10 cellular contexts compared by ENCODE assay signal in the genomic region with DNA sequence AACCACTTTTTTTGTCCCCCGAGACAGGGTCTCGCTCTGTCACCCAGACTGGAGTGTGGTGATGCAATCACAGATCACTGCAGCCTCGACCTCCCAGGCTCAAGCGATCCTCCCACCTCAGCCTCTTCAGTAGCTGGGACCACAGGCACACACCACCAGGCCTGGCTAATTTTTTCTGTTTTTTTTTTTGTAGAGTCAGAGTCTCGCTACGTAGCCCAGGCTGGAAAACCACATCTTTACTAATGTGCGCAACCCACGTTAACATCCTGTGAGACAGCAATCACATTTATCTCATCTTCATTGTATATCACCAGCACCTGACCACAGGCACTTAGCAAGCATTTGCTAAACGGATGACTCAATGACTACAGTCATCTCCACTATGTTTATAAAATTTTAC.
DNase-seq lines count a peak whose midpoint lies in the region; ATAC-seq and TF ChIP-seq lines count a peak whose summit lies in the region.
"Had no signal": no experiment of that assay in that cellular context is flagged by ENCODE, and none has a peak within 500 bp of the region (broad histone marks: within the 10 kb centered on the region; RNA-seq: fewer than 3 reads in every experiment).

No MANE protein-coding gene starts in this region.

- no peak overlapping the region for H3K4me3 ChIP-seq in smooth muscle cell
- H3K4me3 ChIP-seq: thoracic aorta had no signal

- H3K9me3 ChIP-seq in smooth muscle cell (replicated peaks; ENCODE audit: low read depth) = no peaks in the 10 kb centered on the region
- H3K9me3 ChIP-seq: thoracic aorta had no signal

- peak overlapping the region; percentile 55 for H3K27ac Mint-ChIP-seq in activated naive CD4-positive, alpha-beta T cell treated with anti-CD3 and anti-CD28 coated beads, Interleukin-2, amount 50 U/mL, for 24 hours
- no peak overlapping the region for H3K27ac Mint-ChIP-seq in progenitor cell of endocrine pancreas

- DNase-seq in Caki2 (ENCODE audit: low read depth) (peak; percentile 87), T-helper 2 cell (peak in 4 of 5 experiments; percentile 15 to 98 (median 58)), smooth muscle cell (lab: John Stamatoyannopoulos, UW; ENCODE audit: unreplicated experiment) (no peak), progenitor cell of endocrine pancreas (ENCODE audit: low spot score, unreplicated experiment) (no peak), left cardiac atrium (no peak)
- DNase-seq: DMS153 had no signal

- peaks cover 11% of the 10 kb centered on the region for H3F3A ChIP-seq in smooth muscle cell (ENCODE audit: low read depth)

- peak overlapping the region; percentile 26 for H3K9ac ChIP-seq in smooth muscle cell (ENCODE audit: low read depth)

- no peaks in the 10 kb centered on the region for H4K20me1 ChIP-seq in smooth muscle cell (ENCODE audit: low read depth)

- intact Hi-C loops in left cardiac atrium (cut with DNase I) = no loop called here

- peak overlapping the region; percentile 24 for H3K4me3 Mint-ChIP-seq in activated naive CD4-positive, alpha-beta T cell treated with anti-CD3 and anti-CD28 coated beads, Interleukin-2, amount 50 U/mL, for 24 hours
- H3K4me3 Mint-ChIP-seq in progenitor cell of endocrine pancreas (ENCODE audit: low read depth) = no peak overlapping the region

- peak overlapping the region; percentile 87 for H3K27ac ChIP-seq in smooth muscle cell (ENCODE audit: low read depth)
- H3K27ac ChIP-seq: thoracic aorta had no signal

- ATAC-seq in HG03521 (IDR thresholded peaks at IDR 0.05; ENCODE audit: unreplicated experiment) (no peak), GM18498 (IDR thresholded peaks at IDR 0.05; ENCODE audit: unreplicated experiment) (no peak), left cardiac atrium (no peak)

- H3K27me3 Mint-ChIP-seq in activated naive CD4-positive, alpha-beta T cell treated with anti-CD3 and anti-CD28 coated beads, Interleukin-2, amount 50 U/mL, for 24 hours = no peaks in the 10 kb centered on the region
- H3K27me3 Mint-ChIP-seq in progenitor cell of endocrine pancreas = no peaks in the 10 kb centered on the region

- no peaks in the 10 kb centered on the region for H3K27me3 ChIP-seq in smooth muscle cell (ENCODE audit: low read depth)

- H3K79me2 ChIP-seq in smooth muscle cell (ENCODE audit: low read depth) = no peaks in the 10 kb centered on the region

- H3K9me3 Mint-ChIP-seq in activated naive CD4-positive, alpha-beta T cell treated with anti-CD3 and anti-CD28 coated beads, Interleukin-2, amount 50 U/mL, for 24 hours = no peaks in the 10 kb centered on the region
- H3K9me3 Mint-ChIP-seq in progenitor cell of endocrine pancreas (ENCODE audit: low read depth) = no peaks in the 10 kb centered on the region

- H2AFZ ChIP-seq in smooth muscle cell (ENCODE audit: low read depth) = no peak overlapping the region

- H3K4me1 ChIP-seq in smooth muscle cell (ENCODE audit: low read depth) = no peaks in the 10 kb centered on the region

- 21% methylated on average over 9 of the region's 9 CpGs for WGBS in smooth muscle cell (ENCODE audit: low lambda C conversion rate)

- TF ChIP-seq CTCF in smooth muscle cell (IDR thresholded peaks at IDR 0.05; ENCODE audit: borderline replicate concordance, insufficient read depth, poor library complexity, severe bottlenecking) (no peak), progenitor cell of endocrine pancreas (IDR thresholded peaks at IDR 0.05; ENCODE audit: unreplicated experiment) (no peak)

- in situ Hi-C loops in Caki2 (cut with HindIII; ENCODE audit: low pct_unique_long_range_greater_than_20kb, low sequenced_read_pairs) = no loop called here

- H3K36me3 ChIP-seq in smooth muscle cell (ENCODE audit: low read depth) = no peaks in the 10 kb centered on the region
- H3K36me3 ChIP-seq: thoracic aorta had no signal

- no peaks in the 10 kb centered on the region for H3K36me3 Mint-ChIP-seq in activated naive CD4-positive, alpha-beta T cell treated with anti-CD3 and anti-CD28 coated beads, Interleukin-2, amount 50 U/mL, for 24 hours
- H3K36me3 Mint-ChIP-seq in progenitor cell of endocrine pancreas (ENCODE audit: insufficient read depth) = peaks cover 32% of the 10 kb centered on the region

- no peak overlapping the region for H3K4me2 ChIP-seq in smooth muscle cell

- H3K4me1 Mint-ChIP-seq in activated naive CD4-positive, alpha-beta T cell treated with anti-CD3 and anti-CD28 coated beads, Interleukin-2, amount 50 U/mL, for 24 hours = peaks cover 14% of the 10 kb centered on the region
- H3K4me1 Mint-ChIP-seq in progenitor cell of endocrine pancreas (ENCODE audit: low read depth) = no peaks in the 10 kb centered on the region

Comparison
In these comparisons a context has a peak if more than half of its experiments do, and no peak if none do; other contexts are left out.
1. DNase-seq: peak in Caki2 (single experiment) and T-helper 2 cell (4 of 5); none in smooth muscle cell (single experiment), progenitor cell of endocrine pancreas (single experiment) and left cardiac atrium (single experiment).